15 cellular contexts compared by ENCODE assay signal in genomic region chr17:17874478-17874877, GRCh38. TPM values are rescaled to one million over a fixed set of nuclear protein-coding genes. Genes with fewer than 3 reads are reported as not detected.
DNase-seq lines count a peak whose midpoint lies in the region; ATAC-seq and TF ChIP-seq lines count a peak whose summit lies in the region.
"Had no signal": no experiment of that assay in that cellular context is flagged by ENCODE, and none has a peak within 500 bp of the region (broad histone marks: within the 10 kb centered on the region; RNA-seq: fewer than 3 reads in every experiment).

No MANE protein-coding gene starts in this region.

- no peaks in the 10 kb centered on the region for H3K27me3 ChIP-seq in BJ (ENCODE audit: control insufficient read depth, insufficient read depth, low read length)
- H3K27me3 ChIP-seq in lower lobe of right lung (ENCODE audit: low read depth) = no peaks in the 10 kb centered on the region

- CTCF ChIA-PET in BJ (lab: Yijun Ruan, JAX) = interaction anchor here (1.0 to 1.3 kb wide), 6 partner anchors 9 to 194 kb away, joined by 3 to 4 read pairs (median 3); no protein-coding TSS in a partner anchor

- H3K36me3 ChIP-seq in BJ (ENCODE audit: control insufficient read depth, insufficient read depth, low read length) (peaks cover 12% of the 10 kb centered on the region), lower lobe of right lung (peaks cover 51% of the 10 kb centered on the region)

- ATAC-seq in lower lobe of right lung = no peak
- no peak for ATAC-seq in HG03457 (IDR thresholded peaks at IDR 0.05; ENCODE audit: unreplicated experiment)
- ATAC-seq: CD8-positive, alpha-beta T cell; stimulated activated naive B cell treated with anti-CD40 and anti-IgM and Interleukin-4, amounts not matched to agents 10 μg/mL and 1 μg/mL and 100 μg/mL, for 72 hours; T-cell had no signal

- peaks cover 41% of the 10 kb centered on the region for H3K4me1 ChIP-seq in lower lobe of right lung

- TF ChIP-seq CTCF in BJ (IDR thresholded peaks at IDR 0.05; ENCODE audit: insufficient read depth, low read depth, low read length) (no peak), choroid plexus epithelial cell (conservative IDR thresholded peaks at IDR 0.05; ENCODE audit: low read depth, low read length) (no peak), lower lobe of right lung (IDR thresholded peaks at IDR 0.05) (no peak)

- H3K9me3 ChIP-seq in lower lobe of right lung = no peaks in the 10 kb centered on the region

- intact Hi-C loops in lower lobe of right lung (cut with DNase I) = no loop called here

- H3K4me3 ChIP-seq in BJ (ENCODE audit: low read depth, low read length) (no peak overlapping the region), choroid plexus epithelial cell (ENCODE audit: low read depth, low read length) (no peak overlapping the region), lower lobe of right lung (no peak overlapping the region)

- H3K27ac ChIP-seq in lower lobe of right lung = peak overlapping the region; percentile 1

- DNase-seq in BJ (ENCODE audit: low read depth) (peak; percentile 69), M059J (ENCODE audit: low read depth) (peak; percentile 92), choroid plexus epithelial cell (ENCODE audit: low read depth) (peak; percentile 28), lower lobe of right lung (no peak), DMS114 treated with DMSO at 0.1 percent for 48 hours (lab: John Stamatoyannopoulos, UW; ENCODE audit: unreplicated experiment) (no peak), hypothalamus (lab: John Stamatoyannopoulos, UW) (no peak)
- DNase-seq in activated effector memory CD4-positive, alpha-beta T cell treated with Interleukin-2 at 50 U/mL for 16 hours = no peak
- DNase-seq: activated CD4-positive, alpha-beta T cell treated with anti-CD3 and anti-CD28 coated beads for 48 hours; activated effector memory CD4-positive, alpha-beta T cell treated with anti-CD3 and anti-CD28 coated beads, Interleukin-2, amount 50 U/mL, for 16 hours; CD8-positive, alpha-beta T cell; hippocampal formation; NCI-H1436 treated with DMSO at 0.1 percent for 48 hours; stimulated activated naive B cell treated with anti-CD40 and anti-IgM and Interleukin-4, amounts not matched to agents 10 μg/mL and 1 μg/mL and 100 μg/mL, for 72 hours; T-cell had no signal

- POLR2A ChIA-PET in BJ (lab: Charles Lee) = no interaction called here

RNA-seq across cellular contexts. Expression of gene SREBF1, which starts 37.7 kb away (rescaled TPM):
- 14.2 and 27.7 TPM in 2 replicates for polyA plus RNA-seq in BJ (2011; rRNA removed)
- 21.8 and 36.8 TPM in 2 replicates for polyA minus RNA-seq in BJ (2011; rRNA and poly(A)+ RNA removed)
- 40.5 and 57.7 TPM in 2 replicates for total RNA-seq in M059J (2014; rRNA removed; shearing (Covaris generic))
- 77.2 TPM for total RNA-seq in lower lobe of right lung

Comparison
In these comparisons a context has a peak if more than half of its experiments do, and no peak if none do; other contexts are left out.
1. DNase-seq: peak in BJ (single experiment), M059J (single experiment) and choroid plexus epithelial cell (single experiment); none in lower lobe of right lung (single experiment), activated effector memory CD4-positive, alpha-beta T cell treated with Interleukin-2 at 50 U/mL for 16 hours (single experiment), DMS114 treated with DMSO at 0.1 percent for 48 hours (single experiment) and hypothalamus (0 of 51).